In genomic region chr22:33472462-33473344, GRCh38 we compare ENCODE assay signal across 1 cellular context.
TF ChIP-seq lines count a peak whose summit lies in the region.

No MANE protein-coding gene starts in this region.

TF ChIP-seq in IMR-90, 13 proteins besides CTCF, POLR2A, EP300 and RAD21 (continued from another document):
- TF ChIP-seq ELK1 (IDR thresholded peaks at IDR 0.05; ENCODE audit: borderline replicate concordance, low read depth, low read length) (no peak), CHD1 (IDR thresholded peaks at IDR 0.05; ENCODE audit: low read depth, low read length) (no peak), CEBPB (IDR thresholded peaks at IDR 0.05; ENCODE audit: low read depth, low read length) (no peak), RCOR1 (IDR thresholded peaks at IDR 0.05; ENCODE audit: insufficient replicate concordance, low read length) (no peak), NFE2L2 (IDR thresholded peaks at IDR 0.05; ENCODE audit: low read depth, low read length) (no peak)
